ENCODE assay signal across 22 cellular contexts in genomic region chr11:68202165-68202564, GRCh38. TPM values are rescaled to one million over a fixed set of nuclear protein-coding genes. Genes with fewer than 3 reads are reported as not detected.
DNase-seq lines count a peak whose midpoint lies in the region; ATAC-seq, FAIRE-seq and TF ChIP-seq lines count a peak whose summit lies in the region.
"Had no signal": no experiment of that assay in that cellular context is flagged by ENCODE, and none has a peak within 500 bp of the region (broad histone marks: within the 10 kb centered on the region; RNA-seq: fewer than 3 reads in every experiment).

No MANE protein-coding gene starts in this region.

- H3K4me1 Mint-ChIP-seq in CD4-positive, alpha-beta T cell (ENCODE audit: low read depth), result peaks cover 74% of the 10 kb centered on the region

- no peak for TF ChIP-seq RAD21 in HepG2 (CRISPR knock-in tag; IDR thresholded peaks at IDR 0.05)

- H3K79me1 ChIP-seq in trophoblast cell (ENCODE audit: low read length), result no peaks in the 10 kb centered on the region

- 83% methylated on average over 2 of the region's 2 CpGs for WGBS in HepG2 (ENCODE audit: low lambda C conversion rate)
- WGBS in trophoblast cell (ENCODE audit: extremely low coverage, insufficient coverage, insufficient read length), result no CpG with 5 or more reads among the region's 2 CpGs

- H3K23ac ChIP-seq in trophoblast cell (ENCODE audit: low read length), result no peak overlapping the region

- H3K9me3 ChIP-seq in HepG2 (ENCODE audit: low read length) (no peaks in the 10 kb centered on the region), trophoblast cell (ENCODE audit: insufficient read depth, low read depth, low read length) (no peaks in the 10 kb centered on the region), Peyer's patch (no peaks in the 10 kb centered on the region)
- no peaks in the 10 kb centered on the region for H3K9me3 ChIP-seq in CD4-positive, alpha-beta T cell (ENCODE audit: control insufficient read depth, low read length)
- H3K9me3 ChIP-seq: BLaER1 treated with 17β-estradiol and CSF1 and Interleukin-3, amounts not matched to agents 10 nM and 100 nM had no signal

- TF ChIP-seq CTCF in HepG2 (CRISPR knock-in tag; IDR thresholded peaks at IDR 0.05) (no peak), GM13977 (IDR thresholded peaks at IDR 0.05; ENCODE audit: extremely low read depth, insufficient read depth, missing control alignments) (no peak), Peyer's patch (IDR thresholded peaks at IDR 0.05) (no peak)
- no peak for TF ChIP-seq CTCF in CD4-positive, alpha-beta T cell (IDR thresholded peaks at IDR 0.05)

- no peaks in the 10 kb centered on the region for H3K27me3 ChIP-seq in HepG2 (ENCODE audit: control insufficient read depth in 1 of 2, insufficient read depth in 2 of 2, low read length in 2 of 2)
- H3K27me3 ChIP-seq in trophoblast cell (ENCODE audit: insufficient read depth, low read length), result no peaks in the 10 kb centered on the region
- no peaks in the 10 kb centered on the region for H3K27me3 ChIP-seq in CD4-positive, alpha-beta T cell (ENCODE audit: control insufficient read depth, insufficient read depth, low read length)
- H3K27me3 ChIP-seq in Peyer's patch, result no peaks in the 10 kb centered on the region
- H3K27me3 ChIP-seq: BLaER1 treated with 17β-estradiol and CSF1 and Interleukin-3, amounts not matched to agents 10 nM and 100 nM had no signal

- FAIRE-seq in HepG2 (lab: Jason Lieb, UNC), result no peak
- FAIRE-seq: GM12878, GM19239, H1, HTR-8/SVneo had no signal

- H4K8ac ChIP-seq in trophoblast cell (ENCODE audit: low read depth, low read length), result no peak overlapping the region

- H3K4me2 ChIP-seq in HepG2 (ENCODE audit: low read depth, low read length), result no peak overlapping the region
- H3K4me2 ChIP-seq in trophoblast cell (ENCODE audit: low read length), result no peak overlapping the region
- H3K4me2 ChIP-seq: BLaER1 treated with 17β-estradiol and CSF1 and Interleukin-3, amounts not matched to agents 10 nM and 100 nM had no signal

- H3K27ac ChIP-seq in HepG2 (ENCODE audit: extremely low read length, insufficient read depth, low read length) (no peak overlapping the region), trophoblast cell (ENCODE audit: low read depth, low read length) (no peak overlapping the region), Peyer's patch (no peak overlapping the region)
- no peak overlapping the region for H3K27ac ChIP-seq in CD4-positive, alpha-beta T cell (ENCODE audit: low read depth, low read length)
- H3K27ac ChIP-seq: BLaER1 treated with 17β-estradiol and CSF1 and Interleukin-3, amounts not matched to agents 10 nM and 100 nM had no signal

- H4K91ac ChIP-seq in trophoblast cell (ENCODE audit: low read depth, low read length), result no peak overlapping the region

- H4K20me1 ChIP-seq in HepG2 (ENCODE audit: insufficient read depth, low read length), result peaks cover 37% of the 10 kb centered on the region

- no peak overlapping the region for H2AK5ac ChIP-seq in trophoblast cell (ENCODE audit: low read length)

- TF ChIP-seq POLR2A in HepG2 (IDR thresholded peaks at IDR 0.05; ENCODE audit: insufficient read depth in 1 of 2, low read depth in 2 of 2, low read length in 2 of 2) (no peak), Peyer's patch (IDR thresholded peaks at IDR 0.05) (no peak)

- no peak for ATAC-seq in HepG2
- ATAC-seq in CD4-positive, alpha-beta T cell (ENCODE audit: poor library complexity), result no peak
- ATAC-seq: GM12878 had no signal

- H2AFZ ChIP-seq in HepG2 (ENCODE audit: low read length) (no peak overlapping the region), trophoblast cell (ENCODE audit: insufficient read depth, low read length, poor library complexity) (no peak overlapping the region)

- H3K9ac ChIP-seq in HepG2 (ENCODE audit: insufficient read depth, low read depth, low read length) (no peak overlapping the region), trophoblast cell (ENCODE audit: low read length) (no peak overlapping the region)

- TF ChIP-seq EP300 in HepG2 (IDR thresholded peaks at IDR 0.05; ENCODE audit: low read depth in 2 of 2, low read length in 2 of 2), result no peak
- no peak for TF ChIP-seq EP300 in HepG2 (CRISPR knock-in tag; IDR thresholded peaks at IDR 0.05; ENCODE audit: borderline replicate concordance)

- no peaks in the 10 kb centered on the region for H3K9me3 Mint-ChIP-seq in CD4-positive, alpha-beta T cell
- H3K9me3 Mint-ChIP-seq: CD8-positive, alpha-beta memory T cell; H9; IgD-negative memory B cell had no signal

- no peak overlapping the region for H3K27ac Mint-ChIP-seq in CD4-positive, alpha-beta T cell
- H3K27ac Mint-ChIP-seq: B cell, H9, IgD-negative memory B cell had no signal

- no TSS peak for BruUV-seq in HepG2 (replicated peaks; lab: Mats Ljungman, UMichigan)

- in situ Hi-C loops in HepG2 (cut with HindIII; ENCODE audit: extremely low pct_ligation_motif_present, low pct_unique_long_range_greater_than_20kb), result loop anchor here (10.0 kb wide), 1 partner anchor 127 kb away; no protein-coding TSS in a partner anchor
- in situ Hi-C loops in GM13977 (cut with MboI; ENCODE audit: low pct_unique_long_range_greater_than_20kb, low sequenced_read_pairs, unreplicated experiment), result no loop called here

- no peak overlapping the region for H3K18ac ChIP-seq in trophoblast cell (ENCODE audit: low read length)

- H3K27me3 Mint-ChIP-seq in CD4-positive, alpha-beta T cell, result no peaks in the 10 kb centered on the region
- H3K27me3 Mint-ChIP-seq: B cell, IgD-negative memory B cell had no signal

- H4K12ac ChIP-seq in trophoblast cell (ENCODE audit: low read depth, low read length), result no peak overlapping the region

- H2BK12ac ChIP-seq in trophoblast cell (ENCODE audit: low read length), result no peak overlapping the region

- H3K4me1 ChIP-seq in HepG2 (ENCODE audit: insufficient read depth, low read length), result peaks cover 57% of the 10 kb centered on the region
- H3K4me1 ChIP-seq in trophoblast cell (ENCODE audit: control insufficient read depth in 1 of 2, insufficient read depth in 2 of 2, low read length in 2 of 2), result no peaks in the 10 kb centered on the region
- H3K4me1 ChIP-seq in Peyer's patch, result peaks cover 0 to 32% (median 3%) of the 10 kb centered on the region in 4 donors

- peaks cover 97% of the 10 kb centered on the region for H3K79me2 ChIP-seq in HepG2 (ENCODE audit: insufficient read depth, low read length)
- peaks cover 6% of the 10 kb centered on the region for H3K79me2 ChIP-seq in trophoblast cell (ENCODE audit: control insufficient read depth, insufficient read depth, low read length, poor library complexity)

- CTCF ChIA-PET in HepG2 (lab: Yijun Ruan, JAX; ENCODE audit: low intra/inter-chr PET ratio, low total read pairs), result no interaction called here
- CTCF ChIA-PET in CD4-positive, alpha-beta T cell (lab: Charles Lee), result interaction anchor here (1.1 kb wide), 1 partner anchor 9 kb away, joined by 4 read pairs; no protein-coding TSS in a partner anchor

- H3K4me3 Mint-ChIP-seq in CD4-positive, alpha-beta T cell, result no peak overlapping the region
- H3K4me3 Mint-ChIP-seq: B cell, H9, IgD-negative memory B cell had no signal

- no peak overlapping the region for H3K14ac ChIP-seq in trophoblast cell (ENCODE audit: low read length)

- H3K4ac ChIP-seq in trophoblast cell (ENCODE audit: low read depth, low read length), result peak overlapping the region; percentile 47

- no peaks in the 10 kb centered on the region for H3K36me3 Mint-ChIP-seq in CD4-positive, alpha-beta T cell (ENCODE audit: low read depth)

- peak; percentile 17 for DNase-seq in NCI-H2171 treated with DMSO at 0.1 percent for 48 hours (lab: John Stamatoyannopoulos, UW)
- no peak for DNase-seq in NCI-H2171 (lab: John Stamatoyannopoulos, UW)
- DNase-seq in NCI-H146 treated with DMSO at 0.1 percent for 48 hours (lab: John Stamatoyannopoulos, UW; ENCODE audit: unreplicated experiment), result peak; percentile 4
- DNase-seq in HepG2 (ENCODE audit: low spot score), result no peak
- no peak for DNase-seq in trophoblast cell
- no peak for DNase-seq in GM13977 (ENCODE audit: low spot score)
- no peak for DNase-seq in CD4-positive, alpha-beta T cell
- DNase-seq in Peyer's patch, result no peak
- DNase-seq: CD8-positive, alpha-beta memory T cell; COR-L47; DMS 273 treated with DMSO at 0.1 percent for 48 hours; DMS53; DND-41; EL; H9 had no signal

- intact Hi-C loops in HepG2 (cut with micrococcal nuclease; ENCODE audit: unreplicated experiment), result no loop called here
- intact Hi-C loops in CD4-positive, alpha-beta T cell (cut with DNase I, micrococcal nuclease), result loop anchor here in 1 of 2 experiments (10.0 kb wide), 2 partner anchors 77 to 197 kb away; partner anchors contain the start of genes CHKA and UNC93B1

- H2BK120ac ChIP-seq in trophoblast cell (ENCODE audit: insufficient read depth, low read length, poor library complexity), result no peak overlapping the region

- H3K36me3 ChIP-seq in HepG2 (replicated peaks in 1 of 2; ENCODE audit: control insufficient read depth in 1 of 2, insufficient read depth in 2 of 2, low read length in 2 of 2) (peaks cover 1 to 5% of the 10 kb centered on the region in 2 experiments; a peak in 1 of 5 replicates), trophoblast cell (ENCODE audit: control insufficient read depth in 1 of 2, insufficient read depth in 2 of 2, low read length in 2 of 2) (no peaks in the 10 kb centered on the region), Peyer's patch (no peaks in the 10 kb centered on the region)

- POLR2A ChIA-PET in HepG2 (lab: Yijun Ruan, JAX), result no interaction called here
- POLR2A ChIA-PET in CD4-positive, alpha-beta T cell (lab: Charles Lee), result interaction anchor here (0.7 kb wide), 1 partner anchor 126 kb away, joined by 3 read pairs; no protein-coding TSS in a partner anchor

- H3K4me3 ChIP-seq in HepG2 (replicated peaks in 1 of 3; ENCODE audit: insufficient read depth in 1 of 3, low read depth in 2 of 3, low read length in 3 of 3) (no peak overlapping the region), trophoblast cell (ENCODE audit: low read depth, low read length) (no peak overlapping the region), Peyer's patch (no peak overlapping the region)
- H3K4me3 ChIP-seq: BLaER1 treated with 17β-estradiol and CSF1 and Interleukin-3, amounts not matched to agents 10 nM and 100 nM; GM12878 had no signal

- H2BK5ac ChIP-seq in trophoblast cell (ENCODE audit: low read depth, low read length, poor library complexity), result no peak overlapping the region

RNA-seq across cellular contexts. Expression of gene KMT5B, which starts 10.9 kb away (rescaled TPM):
- total RNA-seq in HepG2 (2016; rRNA removed; fragmentation: Illumina TruSeq; extraction: Trizol) (23.7 and 32.5 TPM in 2 replicates), Peyer's patch (10 to 100 TPM; 55.3 to 74.8 (median 60.3) TPM)
- 14.5 and 15.9 TPM in 2 replicates for total RNA-seq in HepG2 (2016; cell fraction: cytosol; rRNA removed; fragmentation: Illumina TruSeq; extraction: Trizol; ENCODE audit: low read depth)
- total RNA-seq in HepG2 (2016; cell fraction: insoluble cytoplasmic fraction; rRNA removed; fragmentation: Illumina TruSeq; extraction: Trizol), result 25.4 and 32.9 TPM in 2 replicates
- 24.7 and 24.9 TPM in 2 replicates for total RNA-seq in HepG2 (2016; cell fraction: membrane; rRNA removed; fragmentation: Illumina TruSeq; extraction: Trizol)
- total RNA-seq in HepG2 (2016; cell fraction: nucleus; rRNA removed; fragmentation: Illumina TruSeq; extraction: Trizol), result 23.0 and 26.3 TPM in 2 replicates
- polyA plus RNA-seq in HepG2 (2011; rRNA removed), result 14.4 and 17.6 TPM in 2 replicates
- 7.2 and 11.1 TPM in 2 replicates for polyA plus RNA-seq in HepG2 (2011; cell fraction: cytosol; rRNA removed)
- polyA plus RNA-seq in HepG2 (2011; cell fraction: nucleus; rRNA removed), result 15.9 and 23.4 TPM in 2 replicates
- polyA plus RNA-seq in HepG2 (2012), result 30.8 and 38.6 TPM in 2 replicates
- 7.4 and 9.2 TPM in 2 replicates for polyA plus RNA-seq in HepG2 (2016; cell fraction: cytosol; fragmentation: Illumina TruSeq; extraction: Trizol; ENCODE audit: low read depth)
- polyA plus RNA-seq in HepG2 (2016; cell fraction: insoluble cytoplasmic fraction; fragmentation: Illumina TruSeq; extraction: Trizol; ENCODE audit: low read depth), result 29.4 and 31.2 TPM in 2 replicates
- polyA plus RNA-seq in HepG2 (2016; cell fraction: membrane; fragmentation: Illumina TruSeq; extraction: Trizol; ENCODE audit: low read depth), result 16.3 and 18.5 TPM in 2 replicates
- 29.1 and 30.5 TPM in 2 replicates for polyA plus RNA-seq in HepG2 (2016; cell fraction: nucleus; fragmentation: Illumina TruSeq; extraction: Trizol; ENCODE audit: insufficient read depth, low read depth)
- polyA minus RNA-seq in HepG2 (2011; rRNA and poly(A)+ RNA removed; ENCODE audit: low replicate concordance), result 13.3 and 14.0 TPM in 2 replicates
- 13.9 TPM in 2 replicates for polyA minus RNA-seq in HepG2 (2011; cell fraction: cytosol; rRNA and poly(A)+ RNA removed)
- polyA minus RNA-seq in HepG2 (2011; cell fraction: nucleus; rRNA and poly(A)+ RNA removed), result 47.9 and 58.2 TPM in 2 replicates
- 33.8 and 36.8 TPM in 2 replicates for polyA plus RNA-seq in trophoblast cell (2013)
- total RNA-seq in CD4-positive, alpha-beta T cell, result 10 to 100 TPM; 22.5 to 23.3 TPM

Comparison
In these comparisons a context has a peak if more than half of its experiments do, and no peak if none do; other contexts are left out.
1. DNase-seq: peak in NCI-H2171 treated with DMSO at 0.1 percent for 48 hours (single experiment) and NCI-H146 treated with DMSO at 0.1 percent for 48 hours (single experiment); none in NCI-H2171 (single experiment), HepG2 (single experiment), trophoblast cell (0 of 2), GM13977 (single experiment), CD4-positive, alpha-beta T cell (0 of 10) and Peyer's patch (0 of 3).